Comparison of ENCODE assay signal across 1 cellular context in genomic region chr3:9352917-9353823, GRCh38.
TF ChIP-seq lines count a peak whose summit lies in the region.

No MANE protein-coding gene starts in this region.

TF ChIP-seq in HepG2, 621 proteins besides CTCF, POLR2A, EP300 and RAD21 (continued from another document and continues in another):
- TF ChIP-seq ZFP91 (CRISPR knock-in tag; IDR thresholded peaks at IDR 0.05; ENCODE audit: borderline replicate concordance) (0 out of 2 replicates have a peak, but pooled peaks have one; percentile 14), SOX13 (IDR thresholded peaks at IDR 0.05) (peak; percentile 43; the same call in 1 of the 2 replicates), SOX13 (CRISPR knock-in tag; conservative IDR thresholded peaks at IDR 0.05 in 1 of 2, IDR thresholded peaks at IDR 0.05 in 1 of 2) (peak in 1 of 2 experiments; percentile 77; a peak in 2 of 4 replicates), ZNF124 (CRISPR knock-in tag; IDR thresholded peaks at IDR 0.05) (no peak), TFDP1 (CRISPR knock-in tag; IDR thresholded peaks at IDR 0.05; ENCODE audit: borderline replicate concordance) (no peak; the same call in 1 of the 2 replicates), WIZ (CRISPR knock-in tag; IDR thresholded peaks at IDR 0.05) (no peak), HOMEZ (CRISPR knock-in tag; IDR thresholded peaks at IDR 0.05; ENCODE audit: low read depth) (0 out of 2 replicates have a peak, but pooled peaks have one; percentile 40), DRAP1 (CRISPR knock-in tag; IDR thresholded peaks at IDR 0.05) (0 out of 2 replicates have a peak, but pooled peaks have one; percentile 4), ZNF687 (CRISPR knock-in tag; IDR thresholded peaks at IDR 0.05) (no peak), IRF2 (CRISPR knock-in tag; IDR thresholded peaks at IDR 0.05) (no peak), ZNF556 (CRISPR knock-in tag; IDR thresholded peaks at IDR 0.05; ENCODE audit: borderline replicate concordance) (no peak), ZSCAN30 (CRISPR knock-in tag; IDR thresholded peaks at IDR 0.05) (no peak), KMT2B (CRISPR knock-in tag; IDR thresholded peaks at IDR 0.05) (no peak), NFKB2 (CRISPR knock-in tag; IDR thresholded peaks at IDR 0.05; ENCODE audit: borderline replicate concordance) (no peak), MXD4 (CRISPR knock-in tag; IDR thresholded peaks at IDR 0.05) (peak; percentile 49), TRAFD1 (CRISPR knock-in tag; IDR thresholded peaks at IDR 0.05; ENCODE audit: borderline replicate concordance) (no peak), NR0B2 (CRISPR knock-in tag; IDR thresholded peaks at IDR 0.05) (no peak), GMEB1 (CRISPR knock-in tag; IDR thresholded peaks at IDR 0.05; ENCODE audit: borderline replicate concordance) (0 out of 2 replicates have a peak, but pooled peaks have one; percentile 21), EZH2 (conservative IDR thresholded peaks at IDR 0.05; ENCODE audit: low read depth, low read length) (no peak), MAF1 (CRISPR knock-in tag; IDR thresholded peaks at IDR 0.05; ENCODE audit: borderline replicate concordance) (no peak), CHD4 (IDR thresholded peaks at IDR 0.05; ENCODE audit: borderline replicate concordance, low read length) (no peak; the same call in 1 of the 2 replicates), PRPF4 (IDR thresholded peaks at IDR 0.05; ENCODE audit: low read depth, low read length, poor library complexity, severe bottlenecking) (no peak), IRX3 (CRISPR knock-in tag; IDR thresholded peaks at IDR 0.05; ENCODE audit: borderline replicate concordance, low read depth) (no peak), NFE2L2 (IDR thresholded peaks at IDR 0.05; ENCODE audit: low read length) (no peak), KDM2A (CRISPR knock-in tag; IDR thresholded peaks at IDR 0.05; ENCODE audit: borderline replicate concordance, low read depth) (no peak), RERE (CRISPR knock-in tag; IDR thresholded peaks at IDR 0.05; ENCODE audit: low read depth) (no peak), ZNF335 (CRISPR knock-in tag; IDR thresholded peaks at IDR 0.05) (no peak), ESRRA (CRISPR knock-in tag; IDR thresholded peaks at IDR 0.05; ENCODE audit: low read depth) (no peak), MAFK (conservative IDR thresholded peaks at IDR 0.05 in 1 of 2, IDR thresholded peaks at IDR 0.05 in 1 of 2; ENCODE audit: low read length in 2 of 2) (no peak), SIN3B (IDR thresholded peaks at IDR 0.05; ENCODE audit: low read length) (no peak), CBX2 (IDR thresholded peaks at IDR 0.05; ENCODE audit: low read depth, low read length) (no peak), CBX2 (CRISPR knock-in tag; IDR thresholded peaks at IDR 0.05; ENCODE audit: low read depth) (no peak), ATM (IDR thresholded peaks at IDR 0.05; ENCODE audit: borderline replicate concordance) (no peak), ZBTB1 (CRISPR knock-in tag; IDR thresholded peaks at IDR 0.05; ENCODE audit: borderline replicate concordance) (no peak), ATF4 (CRISPR knock-in tag; IDR thresholded peaks at IDR 0.05) (no peak), ZFP36L1 (CRISPR knock-in tag; IDR thresholded peaks at IDR 0.05) (no peak), ZMYM4 (CRISPR knock-in tag; IDR thresholded peaks at IDR 0.05) (peak; percentile 70)
